24 cellular contexts compared by ENCODE assay signal in genomic region chr7:93723424-93724124, GRCh38.
"Had no signal": no experiment of that assay in that cellular context is flagged by ENCODE, and none has a peak within 500 bp of the region (broad histone marks: within the 10 kb centered on the region; RNA-seq: fewer than 3 reads in every experiment).

No MANE protein-coding gene starts in this region.

- ATAC-seq: activated CD8-positive, alpha-beta memory T cell treated with anti-CD3 and anti-CD28 coated beads, Interleukin-2, amount 10 ng/mL, durations not matched to agents 7 days and 5 days; activated T-helper 17 cell treated with anti-CD3 and anti-CD28 coated beads, Interleukin-2, amount 50 U/mL, for 72 hours; body of pancreas; psoas muscle; right lobe of liver had no signal

- FAIRE-seq: colon, keratinocyte, urothelium cell line had no signal

- H3K4me3 ChIP-seq: body of pancreas, lung, ovary, psoas muscle, right lobe of liver, smooth muscle cell, tibial nerve had no signal

- H3K27me3 ChIP-seq: body of pancreas, ovary, tibial nerve had no signal

- H3K36me3 Mint-ChIP-seq: activated CD4-positive, alpha-beta memory T cell treated with anti-CD3 and anti-CD28 coated beads for 36 hours; activated CD8-positive, alpha-beta memory T cell treated with anti-CD3 and anti-CD28 coated beads, Interleukin-2, amount 10 ng/mL, durations not matched to agents 7 days and 5 days had no signal

- H3K27ac Mint-ChIP-seq: activated B cell treated with CpG ODN at 0.5 μM for 24 hours; activated CD4-positive, alpha-beta memory T cell treated with anti-CD3 and anti-CD28 coated beads for 36 hours; activated CD8-positive, alpha-beta memory T cell treated with anti-CD3 and anti-CD28 coated beads, Interleukin-2, amount 10 ng/mL, durations not matched to agents 7 days and 5 days; activated T-helper 17 cell treated with anti-CD3 and anti-CD28 coated beads, Interleukin-2, amount 50 U/mL, for 72 hours; endodermal cell had no signal

- H3K9me3 ChIP-seq: body of pancreas, ovary, psoas muscle, right lobe of liver, tibial nerve had no signal

- H3K27me3 Mint-ChIP-seq: activated CD4-positive, alpha-beta memory T cell treated with anti-CD3 and anti-CD28 coated beads for 36 hours; activated T-helper 17 cell treated with anti-CD3 and anti-CD28 coated beads, Interleukin-2, amount 50 U/mL, for 72 hours had no signal

- H3K4me2 ChIP-seq: smooth muscle cell had no signal

- H3K36me3 ChIP-seq: ovary, right lobe of liver, tibial nerve had no signal

- H3K9me3 Mint-ChIP-seq: activated B cell treated with CpG ODN at 0.5 μM for 24 hours; activated CD4-positive, alpha-beta memory T cell treated with anti-CD3 and anti-CD28 coated beads for 36 hours; activated T-helper 17 cell treated with anti-CD3 and anti-CD28 coated beads, Interleukin-2, amount 50 U/mL, for 72 hours; endodermal cell had no signal

- H3K4me3 Mint-ChIP-seq: activated B cell treated with CpG ODN at 0.5 μM for 24 hours; activated CD4-positive, alpha-beta memory T cell treated with anti-CD3 and anti-CD28 coated beads for 36 hours; activated CD8-positive, alpha-beta memory T cell treated with anti-CD3 and anti-CD28 coated beads, Interleukin-2, amount 10 ng/mL, durations not matched to agents 7 days and 5 days; activated T-helper 17 cell treated with anti-CD3 and anti-CD28 coated beads, Interleukin-2, amount 50 U/mL, for 72 hours; endodermal cell had no signal

- DNase-seq: activated B cell treated with CpG ODN at 0.5 μM for 24 hours; activated CD4-positive, alpha-beta memory T cell treated with anti-CD3 and anti-CD28 coated beads for 36 hours; activated CD4-positive, alpha-beta T cell treated with anti-CD3 and anti-CD28 coated beads for 4 hours; activated CD8-positive, alpha-beta memory T cell treated with anti-CD3 and anti-CD28 coated beads, Interleukin-2, amount 10 ng/mL, durations not matched to agents 7 days and 5 days; activated naive CD4-positive, alpha-beta T cell; activated T-cell treated with anti-CD3 and anti-CD28 coated beads, Interleukin-2, amount 50 U/mL, for 1 hour; body of pancreas; central memory CD4-positive, alpha-beta T cell; endodermal cell; foreskin keratinocyte; hippocampal formation; midbrain; ovary; psoas muscle; right lobe of liver; stimulated activated CD4-positive, alpha-beta T cell treated with anti-CD3 and anti-CD28 coated beads, Interleukin-4, amount 100 ng/mL, for 4 hours; stimulated activated naive CD4-positive, alpha-beta T cell treated with Interleukin-2 at 50 U/mL for 16 hours had no signal

- H3K4me1 Mint-ChIP-seq: activated B cell treated with CpG ODN at 0.5 μM for 24 hours; activated T-helper 17 cell treated with anti-CD3 and anti-CD28 coated beads, Interleukin-2, amount 50 U/mL, for 72 hours had no signal

- H3K4me1 ChIP-seq: body of pancreas, foreskin keratinocyte, psoas muscle, right lobe of liver, tibial nerve had no signal

- H3K27ac ChIP-seq: body of pancreas, foreskin keratinocyte, ovary, psoas muscle, right lobe of liver, tibial nerve had no signal
